Comparison of ENCODE assay signal across 24 cellular contexts in genomic region chr5:4185127-4185526, GRCh38.
"Had no signal": no experiment of that assay in that cellular context is flagged by ENCODE, and none has a peak within 500 bp of the region (broad histone marks: within the 10 kb centered on the region; RNA-seq: fewer than 3 reads in every experiment).

No MANE protein-coding gene starts in this region.

- FAIRE-seq: colon, endothelial cell of umbilical vein, frontal cortex, kidney had no signal

- H3K4me2 ChIP-seq: hepatocyte had no signal

- H3K36me3 ChIP-seq: esophagus muscularis mucosa, gastroesophageal sphincter, heart left ventricle, left ventricle myocardium inferior, lower lobe of right lung had no signal

- DNase-seq: dermis blood vessel endothelial cell; dorsolateral prefrontal cortex; effector CD4-positive, alpha-beta T cell; effector memory CD4-positive, alpha-beta T cell; foreskin keratinocyte; heart left ventricle; hypothalamus; immature natural killer cell; islet precursor cell; kidney; kidney glomerular epithelial cell; left colon; left ventricle myocardium inferior; lower lobe of right lung; mesenchymal stem cell; mucosa of descending colon had no signal

- H3K4me3 ChIP-seq: coronary artery, dorsolateral prefrontal cortex, esophagus muscularis mucosa, gastroesophageal sphincter, heart left ventricle, hepatocyte, left ventricle myocardium inferior, lower lobe of right lung, mucosa of descending colon had no signal

- H3K27ac ChIP-seq: coronary artery, dorsolateral prefrontal cortex, esophagus muscularis mucosa, foreskin keratinocyte, gastroesophageal sphincter, heart left ventricle, hepatocyte, left ventricle myocardium inferior, lower lobe of right lung had no signal

- H3K4me1 ChIP-seq: esophagus muscularis mucosa, foreskin keratinocyte, gastroesophageal sphincter, heart left ventricle, left ventricle myocardium inferior, lower lobe of right lung had no signal

- H3K27me3 ChIP-seq: dorsolateral prefrontal cortex, esophagus muscularis mucosa, foreskin keratinocyte, gastroesophageal sphincter, heart left ventricle, hepatocyte had no signal

- H3K79me2 ChIP-seq: hepatocyte had no signal

- H2AFZ ChIP-seq: hepatocyte had no signal

- ATAC-seq: foreskin keratinocyte, gastroesophageal sphincter, heart left ventricle, left colon, left lobe of liver, lower lobe of right lung, mucosa of descending colon had no signal
